ENCODE assay signal across 7 cellular contexts in the genomic region with DNA sequence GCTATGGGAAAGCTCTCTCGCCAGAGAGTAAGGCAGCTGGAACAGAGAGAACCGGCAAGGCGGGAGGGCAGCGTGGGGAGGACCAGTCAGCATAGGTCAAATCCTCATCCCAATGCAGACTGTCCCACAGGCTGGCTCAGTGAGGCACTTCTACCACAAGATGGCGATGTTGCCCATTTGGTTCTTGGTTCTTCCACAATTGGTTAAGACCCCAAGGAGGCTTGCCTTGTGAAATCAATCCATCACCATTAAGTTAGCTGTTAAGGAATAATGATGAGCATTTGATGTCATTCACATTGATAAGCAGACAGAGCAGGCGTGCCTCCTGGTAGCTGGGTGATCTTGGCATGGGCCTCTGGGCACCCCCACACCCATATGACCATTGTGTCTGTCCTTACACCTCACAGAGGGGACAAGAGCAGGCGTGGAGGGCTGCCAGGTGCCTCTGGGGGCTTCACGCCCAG.
A peak's percentile ranks its signal among the peaks of the same experiment; 100 is the strongest.
DNase-seq lines count a peak whose midpoint lies in the region; ATAC-seq and TF ChIP-seq lines count a peak whose summit lies in the region.

No MANE protein-coding gene starts in this region.

- peak; percentile 12 for DNase-seq in NCI-H2029 treated with DMSO at 0.1 percent for 48 hours (lab: John Stamatoyannopoulos, UW)
- DNase-seq in central memory CD4-positive, alpha-beta T cell = peak; percentile 23
- peak; percentile 73 for DNase-seq in kidney tubule cell (ENCODE audit: low spot score)
- DNase-seq in stimulated activated CD4-positive, alpha-beta T cell treated with anti-CD3 and anti-CD28 coated beads, Interleukin-4, amount 100 ng/mL, for 1 hour = peak; percentile 36

- no peak overlapping the region for H3K4me3 ChIP-seq in WI38 (ENCODE audit: low read depth, low read length)

- ATAC-seq in HG02759 (IDR thresholded peaks at IDR 0.05; ENCODE audit: unreplicated experiment) = peak; percentile 76

- TF ChIP-seq CTCF in GM12873 (IDR thresholded peaks at IDR 0.05; ENCODE audit: insufficient read depth, low read depth, low read length, missing control alignments) (peak; percentile 98), WI38 (IDR thresholded peaks at IDR 0.05; ENCODE audit: low read depth, low read length) (peak; percentile 83)

Comparison
In these comparisons a context has a peak if more than half of its experiments do, and no peak if none do; other contexts are left out.
1. DNase-seq: peak in every context shown above with its lines; median percentile 73 in kidney tubule cell; 36 in stimulated activated CD4-positive, alpha-beta T cell treated with anti-CD3 and anti-CD28 coated beads, Interleukin-4, amount 100 ng/mL, for 1 hour; 23 in central memory CD4-positive, alpha-beta T cell; 12 in NCI-H2029 treated with DMSO at 0.1 percent for 48 hours.